Comparison of ENCODE assay signal across 29 cellular contexts in the genomic region with DNA sequence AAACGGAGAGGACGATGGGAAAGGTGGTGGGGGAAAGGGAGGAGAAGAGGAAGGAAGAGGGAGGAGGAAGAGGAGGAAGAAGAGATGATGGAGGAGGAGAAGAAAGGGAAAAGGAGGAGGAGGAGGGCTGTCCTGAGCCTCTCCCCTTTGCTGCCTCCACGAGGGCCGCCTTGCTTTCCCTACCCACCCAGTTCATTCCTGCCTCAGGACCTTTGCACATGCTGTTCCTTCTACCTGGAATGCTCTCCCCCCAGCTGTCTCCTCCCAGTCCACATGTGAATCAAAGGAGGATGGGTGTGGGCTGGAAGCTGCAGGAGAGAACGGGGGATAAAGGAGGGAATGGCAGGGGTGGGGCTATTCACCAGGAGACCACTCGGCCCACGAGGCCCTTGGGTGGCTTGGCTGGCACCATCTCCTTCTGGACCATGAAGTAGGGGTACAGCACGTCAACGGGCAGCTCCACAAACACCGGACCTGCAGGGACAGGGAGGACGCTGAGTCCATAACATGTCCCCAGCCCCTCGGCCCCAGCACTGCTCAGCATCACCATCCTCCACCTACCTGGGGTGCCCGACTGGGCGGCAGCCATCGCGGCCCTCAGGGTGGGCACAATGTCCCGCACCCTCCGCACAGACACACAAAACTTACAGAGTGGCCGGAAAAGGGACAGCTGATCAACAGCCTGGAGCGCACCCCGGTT. TPM values are rescaled to one million over a fixed set of nuclear protein-coding genes. Genes with fewer than 3 reads are reported as not detected.
"Had no signal": no experiment of that assay in that cellular context is flagged by ENCODE, and none has a peak within 500 bp of the region (broad histone marks: within the 10 kb centered on the region; RNA-seq: fewer than 3 reads in every experiment).

No MANE protein-coding gene starts in this region.

- H3K27ac Mint-ChIP-seq: activated naive CD8-positive, alpha-beta T cell; progenitor cell of endocrine pancreas; stimulated activated naive CD8-positive, alpha-beta T cell treated with anti-CD3 and anti-CD28 coated beads, Interleukin-15, Interleukin-2, amounts not matched to agents 100 ng/mL and 50 ng/mL, for 24 hours; T-cell had no signal

- H3K4me3 Mint-ChIP-seq: T-cell had no signal

- ATAC-seq: left ventricle myocardium superior, T-cell had no signal

- H3K27me3 Mint-ChIP-seq: activated naive CD8-positive, alpha-beta T cell; progenitor cell of endocrine pancreas; stimulated activated naive CD8-positive, alpha-beta T cell treated with anti-CD3 and anti-CD28 coated beads, Interleukin-15, Interleukin-2, amounts not matched to agents 100 ng/mL and 50 ng/mL, for 24 hours; T-cell had no signal

- H2AFZ ChIP-seq: hepatocyte had no signal

- H3K9me3 ChIP-seq: breast epithelium, colonic mucosa, esophagus muscularis mucosa, right atrium auricular region, tibial artery had no signal

- DNase-seq: activated CD4-positive, alpha-beta T cell treated with anti-CD3 and anti-CD28 coated beads, Interleukin-2, amount 50 U/mL, for 1 hour; activated CD4-positive, CD25-positive, alpha-beta regulatory T cell treated with anti-CD3 and anti-CD28 coated beads, Interleukin-2, amount 50 U/mL, for 72 hours; activated CD8-positive, alpha-beta memory T cell treated with anti-CD3 and anti-CD28 coated beads for 24 hours; activated CD8-positive, alpha-beta memory T cell treated with anti-CD3 and anti-CD28 coated beads, Interleukin-2, amount 50 U/mL, for 4 hours; activated gamma-delta T cell treated with Interleukin-2 at 50 U/mL for 16 hours; activated T-cell treated with anti-CD3 and anti-CD28 coated beads, Interleukin-2, amount 50 U/mL, for 48 hours; amniotic stem cell; colonic mucosa; glutamatergic neuron; immature natural killer cell; kidney glomerular epithelial cell; stimulated activated CD4-positive, alpha-beta T cell treated with anti-CD3 and anti-CD28 coated beads, Interleukin-4, amount 100 ng/mL, for 24 hours; T-cell; tibial artery; WERI-Rb-1 had no signal

- H3K27me3 ChIP-seq: breast epithelium, colonic mucosa, esophagus muscularis mucosa, hepatocyte, right atrium auricular region, tibial artery had no signal

- H3K27ac ChIP-seq: breast epithelium, colonic mucosa, hepatocyte, WERI-Rb-1 had no signal

- FAIRE-seq: frontal cortex, TTC549 had no signal

- H3K9me3 Mint-ChIP-seq: immature natural killer cell; stimulated activated naive CD8-positive, alpha-beta T cell treated with anti-CD3 and anti-CD28 coated beads, Interleukin-15, Interleukin-2, amounts not matched to agents 100 ng/mL and 50 ng/mL, for 24 hours; T-cell had no signal

- H3K4me3 ChIP-seq: breast epithelium, colonic mucosa, esophagus muscularis mucosa, hepatocyte, right atrium auricular region, tibial artery had no signal

RNA-seq across cellular contexts. Expression of a gene that starts 15.3 kb away (rescaled TPM):
- total RNA-seq: mononuclear cell had no signal
- polyA plus RNA-seq: immature natural killer cell, neural cell had no signal

RNA-seq across cellular contexts. Expression of a gene that starts 40.5 kb away (rescaled TPM):
- total RNA-seq: breast epithelium, colonic mucosa, esophagus muscularis mucosa, hepatocyte, left ventricle myocardium superior, mononuclear cell, omental fat pad, progenitor cell of endocrine pancreas, right atrium auricular region, T-cell, ureter had no signal
- polyA plus RNA-seq: hepatocyte, immature natural killer cell, neural cell had no signal
